9 cellular contexts compared by ENCODE assay signal in the genomic region with DNA sequence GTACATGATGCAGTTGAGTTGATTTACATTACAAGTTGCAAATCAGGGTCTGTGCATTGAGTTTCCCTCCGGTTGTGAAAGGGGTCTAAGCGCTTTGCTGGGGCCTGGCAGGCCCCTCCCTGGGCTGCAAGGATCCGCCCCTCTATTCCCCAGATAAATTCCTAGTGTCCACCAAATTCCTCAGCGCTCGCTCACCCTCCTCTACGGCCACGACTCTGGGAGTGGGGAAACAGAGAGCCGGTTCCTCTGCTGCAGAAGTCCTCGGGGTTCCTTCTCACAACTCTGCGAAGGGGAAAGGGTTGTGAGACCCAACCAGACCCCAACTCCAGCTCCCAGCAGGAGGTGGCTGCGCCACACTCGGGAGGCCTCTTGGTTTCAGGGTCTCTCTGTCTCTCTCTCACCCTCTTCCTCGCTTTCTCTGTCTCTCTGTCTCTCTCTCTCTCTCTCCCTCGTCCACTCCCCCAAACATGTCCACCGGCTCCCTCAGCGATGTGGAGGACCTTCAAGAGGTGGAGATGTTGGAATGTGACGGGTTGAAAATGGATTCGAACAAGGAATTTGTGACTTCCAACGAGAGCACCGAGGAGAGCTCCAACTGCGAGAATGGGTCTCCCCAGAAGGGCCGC. TPM values are rescaled to one million over a fixed set of nuclear protein-coding genes. Genes with fewer than 3 reads are reported as not detected.
DNase-seq lines count a peak whose midpoint lies in the region; ATAC-seq and TF ChIP-seq lines count a peak whose summit lies in the region.
"Had no signal": no experiment of that assay in that cellular context is flagged by ENCODE, and none has a peak within 500 bp of the region (broad histone marks: within the 10 kb centered on the region; RNA-seq: fewer than 3 reads in every experiment).

A gene (plus strand): TSS at position 183 of the 626 bp plus-strand sequence. CDS start 285 bp downstream, at position 468.

- no peaks in the 10 kb centered on the region for H4K20me1 ChIP-seq in GM23248 (ENCODE audit: insufficient read depth)

- peak within 1 kb of the TSS; percentile 71 for H3K4me2 ChIP-seq in GM23248 (ENCODE audit: unreplicated experiment)

- TF ChIP-seq CTCF in ascending aorta (IDR thresholded peaks at IDR 0.05): no peak
- TF ChIP-seq CTCF in lower leg skin (IDR thresholded peaks at IDR 0.05): no peak

- H3K36me3 ChIP-seq in GM23248 (ENCODE audit: low read depth) (no peaks in the 10 kb centered on the region), ascending aorta (no peaks in the 10 kb centered on the region)
- H3K36me3 ChIP-seq: thyroid gland had no signal

- ATAC-seq in sciatic nerve (peak; percentile 49), HG03442 (IDR thresholded peaks at IDR 0.05; ENCODE audit: unreplicated experiment) (no peak)

- H3K4me3 ChIP-seq in GM23248 (peak within 1 kb of the TSS; percentile 68), ascending aorta (peak within 1 kb of the TSS; percentile 23 to 29), iPS-18c (ENCODE audit: insufficient read depth, low read depth, low read length) (peak within 1 kb of the TSS; percentile 63), lower leg skin (ENCODE audit: low read depth, poor library complexity, severe bottlenecking) (no peak within 1 kb of the TSS)
- H3K4me3 ChIP-seq: thyroid gland had no signal

- in situ Hi-C loops in GM23248 (cut with MboI): no loop called here

- H3K27ac ChIP-seq in GM23248 (peak within 1 kb of the TSS; percentile 18; the same call in 1 of the 2 replicates), ascending aorta (no peak within 1 kb of the TSS)
- H3K27ac ChIP-seq: thyroid gland had no signal

- H3K27me3 ChIP-seq in GM23248 (replicated peaks; ENCODE audit: insufficient read depth) (peaks cover 72% of the 10 kb centered on the region), ascending aorta (peaks cover 44% of the 10 kb centered on the region)

- no peak for TF ChIP-seq POLR2A in lower leg skin (IDR thresholded peaks at IDR 0.05)

- intact Hi-C loops in ascending aorta (cut with DNase I): no loop called here
- intact Hi-C loops in sciatic nerve (cut with DNase I): no loop called here
- intact Hi-C loops in lower leg skin (cut with DNase I; ENCODE audit: low total_unique reads): no loop called here

- no peaks in the 10 kb centered on the region for H3K79me2 ChIP-seq in GM23248 (ENCODE audit: insufficient read depth)

- H3K9me2 ChIP-seq in GM23248 (ENCODE audit: insufficient read depth): no peaks in the 10 kb centered on the region

- H3K9ac ChIP-seq in GM23248: peak within 1 kb of the TSS; percentile 67

- no peaks in the 10 kb centered on the region for H3F3A ChIP-seq in GM23248 (ENCODE audit: insufficient read depth)

- WGBS in GM23248 (ENCODE audit: low coverage in 1 of 2, low lambda C conversion rate in 2 of 2, missing lambda C conversion rate in 2 of 2), 2 experiments: 24 to 28% methylated on average over 22 of the region's 22 CpGs
- 31% methylated on average over 22 of the region's 22 CpGs for WGBS in lower leg skin, 2 donors

- H3K9me3 ChIP-seq in GM23248 (ENCODE audit: low read depth) (no peaks in the 10 kb centered on the region), ascending aorta (no peaks in the 10 kb centered on the region), iPS-18c (ENCODE audit: control insufficient read depth, insufficient read depth, low read length) (peaks cover 2% of the 10 kb centered on the region)
- H3K9me3 ChIP-seq: thyroid gland had no signal

- no peaks in the 10 kb centered on the region for H3K4me1 ChIP-seq in GM23248 (ENCODE audit: insufficient read depth)
- H3K4me1 ChIP-seq in ascending aorta: peaks cover 7 to 9% of the 10 kb centered on the region in 2 donors

- H2AFZ ChIP-seq in GM23248: peak within 1 kb of the TSS; percentile 67

- DNase-seq in GM23248 (peak; percentile 62), ascending aorta (ENCODE audit: low spot score in 2 of 2) (no peak), sciatic nerve (ENCODE audit: low spot score) (no peak), SHP77 treated with DMSO at 0.1 percent for 48 hours (lab: John Stamatoyannopoulos, UW) (no peak), lower leg skin (ENCODE audit: low spot score in 2 of 2) (no peak), RKO (ENCODE audit: low spot score) (no peak)
- DNase-seq: thyroid gland had no signal

RNA-seq across cellular contexts. Expression of the gene that starts here (rescaled TPM):
- 2.4 and 4.1 TPM in 2 replicates for total RNA-seq in GM23248 (2014; rRNA removed; shearing (Covaris generic))
- 3.8 and 4.0 TPM in 2 replicates for polyA plus RNA-seq in GM23248 (2016; fragmentation: Nextera tagmentation; extraction: Ambion mirVana)
- total RNA-seq in ascending aorta (0.32 TPM), sciatic nerve (0.80 TPM), lower leg skin (under 1 TPM in 2 of 4 donors, not detected in 2; 0.07 to 0.23 TPM)

Comparison
In these comparisons a context has a peak if more than half of its experiments do, and no peak if none do; other contexts are left out.
1. Peak in ATAC-seq in sciatic nerve; RNA of the gene not detected or under 1 TPM.